In genomic region chr6:103255132-103255531, GRCh38 we compare ENCODE assay signal across 22 cellular contexts.
"Had no signal": no experiment of that assay in that cellular context is flagged by ENCODE, and none has a peak within 500 bp of the region (broad histone marks: within the 10 kb centered on the region; RNA-seq: fewer than 3 reads in every experiment).

No MANE protein-coding gene starts in this region.

- H3K4me1 ChIP-seq: colonic mucosa, esophagus muscularis mucosa, esophagus squamous epithelium, foreskin keratinocyte, gastroesophageal sphincter, heart left ventricle had no signal

- ATAC-seq: effector memory CD8-positive, alpha-beta T cell; esophagus mucosa; foreskin keratinocyte; gastroesophageal sphincter; heart left ventricle had no signal

- H3K4me3 Mint-ChIP-seq: dendritic cell treated with granulocyte-macrophage colony-stimulating factor and Interleukin-4, amounts not matched to agents 40 ng/mL and 50 ng/mL, for 4 days; effector memory CD8-positive, alpha-beta T cell; endodermal cell had no signal

- H3K36me3 ChIP-seq: colonic mucosa, esophagus muscularis mucosa, esophagus squamous epithelium, gastroesophageal sphincter, heart left ventricle had no signal

- H3K27ac ChIP-seq: colonic mucosa, coronary artery, epithelial cell of prostate, esophagus muscularis mucosa, esophagus squamous epithelium, foreskin keratinocyte, gastroesophageal sphincter, heart left ventricle had no signal

- H3K27me3 Mint-ChIP-seq: dendritic cell treated with granulocyte-macrophage colony-stimulating factor and Interleukin-4, amounts not matched to agents 40 ng/mL and 50 ng/mL, for 4 days; effector memory CD8-positive, alpha-beta T cell had no signal

- H3K27me3 ChIP-seq: colonic mucosa, esophagus muscularis mucosa, esophagus squamous epithelium, foreskin keratinocyte, gastroesophageal sphincter, heart left ventricle had no signal

- H3K9me3 ChIP-seq: colonic mucosa, esophagus muscularis mucosa, gastroesophageal sphincter had no signal

- H3K4me1 Mint-ChIP-seq: endodermal cell had no signal

- H3K4me3 ChIP-seq: colonic mucosa, coronary artery, esophagus muscularis mucosa, esophagus squamous epithelium, gastroesophageal sphincter, heart left ventricle had no signal

- DNase-seq: cerebellar nuclear complex; colonic mucosa; cortex of kidney; dermis blood vessel endothelial cell; effector CD4-positive, alpha-beta T cell; effector CD8-positive, alpha-beta T cell; effector memory CD4-positive, alpha-beta T cell; effector memory CD8-positive, alpha-beta T cell; endodermal cell; erythroblast; esophagus squamous epithelium; foreskin fibroblast; foreskin keratinocyte; foreskin melanocyte; glutamatergic neuron; heart left ventricle had no signal

- H3K27ac Mint-ChIP-seq: dendritic cell treated with granulocyte-macrophage colony-stimulating factor and Interleukin-4, amounts not matched to agents 40 ng/mL and 50 ng/mL, for 4 days; effector memory CD8-positive, alpha-beta T cell; endodermal cell had no signal
